ENCODE assay signal across 34 cellular contexts in the genomic region with DNA sequence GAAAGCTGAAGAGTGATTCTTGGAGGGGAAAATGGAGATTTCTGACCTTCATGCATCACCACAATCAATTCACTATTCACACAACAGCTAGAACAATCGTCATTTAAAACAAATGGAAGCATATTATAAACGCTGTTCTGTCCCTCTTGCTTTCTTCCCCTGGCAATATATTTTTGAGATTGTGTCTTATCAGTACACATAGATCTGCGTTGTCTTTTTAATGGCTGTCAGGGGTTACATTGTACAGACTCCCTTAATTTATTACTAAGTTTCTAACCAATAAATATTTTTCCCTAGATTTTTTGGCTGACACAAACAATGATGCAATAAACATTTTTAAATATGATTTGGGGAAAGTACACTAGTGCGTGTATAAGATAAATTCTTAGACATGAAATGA.
"Had no signal": no experiment of that assay in that cellular context is flagged by ENCODE, and none has a peak within 500 bp of the region (broad histone marks: within the 10 kb centered on the region; RNA-seq: fewer than 3 reads in every experiment).

No MANE protein-coding gene starts in this region.

- H3K4me3 Mint-ChIP-seq: activated B cell treated with CpG ODN at 0.5 μM for 24 hours; activated CD8-positive, alpha-beta T cell treated with anti-CD3 and anti-CD28 coated beads for 36 hours; activated naive CD8-positive, alpha-beta T cell; activated T-cell treated with anti-CD3 and anti-CD28 coated beads, Interleukin-2, amount 50 U/mL, for 72 hours; activated T-helper 17 cell treated with anti-CD3 and anti-CD28 coated beads, Interleukin-2, amount 50 U/mL, for 72 hours; endodermal cell; T-helper 17 cell; T-helper 2 cell treated with Interferon-gamma antibody and Interleukin-4, amounts not matched to agents 5 μg/mL and 100 μg/mL, for 36 hours had no signal

- H3K4me3 ChIP-seq: body of pancreas, esophagus muscularis mucosa, gastrocnemius medialis, heart left ventricle had no signal

- H3K27ac ChIP-seq: body of pancreas, esophagus muscularis mucosa, foreskin keratinocyte, gastrocnemius medialis, heart left ventricle, WERI-Rb-1 had no signal

- H3K27me3 Mint-ChIP-seq: activated B cell treated with CpG ODN at 0.5 μM for 24 hours; activated CD8-positive, alpha-beta T cell treated with anti-CD3 and anti-CD28 coated beads for 36 hours; activated naive CD8-positive, alpha-beta T cell; activated T-helper 17 cell treated with anti-CD3 and anti-CD28 coated beads, Interleukin-2, amount 50 U/mL, for 72 hours; T-helper 17 cell had no signal

- H3K36me3 Mint-ChIP-seq: activated naive CD8-positive, alpha-beta T cell had no signal

- H3K4me1 ChIP-seq: body of pancreas, esophagus muscularis mucosa, foreskin keratinocyte, gastrocnemius medialis, heart left ventricle had no signal

- H3K9me3 Mint-ChIP-seq: endodermal cell had no signal

- H3K36me3 ChIP-seq: esophagus muscularis mucosa, gastrocnemius medialis, heart left ventricle, WERI-Rb-1 had no signal

- H3K27me3 ChIP-seq: body of pancreas, esophagus muscularis mucosa, foreskin keratinocyte, gastrocnemius medialis, heart left ventricle had no signal

- H3K27ac Mint-ChIP-seq: activated B cell treated with CpG ODN at 0.5 μM for 24 hours; activated CD8-positive, alpha-beta T cell treated with anti-CD3 and anti-CD28 coated beads for 36 hours; activated naive CD8-positive, alpha-beta T cell; activated T-cell treated with anti-CD3 and anti-CD28 coated beads, Interleukin-2, amount 50 U/mL, for 72 hours; activated T-helper 17 cell treated with anti-CD3 and anti-CD28 coated beads, Interleukin-2, amount 50 U/mL, for 72 hours; endodermal cell; T-helper 17 cell; T-helper 2 cell treated with Interferon-gamma antibody and Interleukin-4, amounts not matched to agents 5 μg/mL and 100 μg/mL, for 36 hours had no signal

- H3K9me3 ChIP-seq: body of pancreas, esophagus muscularis mucosa, gastrocnemius medialis, heart left ventricle had no signal

- H3K4me1 Mint-ChIP-seq: activated B cell treated with CpG ODN at 0.5 μM for 24 hours; activated T-helper 17 cell treated with anti-CD3 and anti-CD28 coated beads, Interleukin-2, amount 50 U/mL, for 72 hours; endodermal cell; T-helper 17 cell had no signal

- DNase-seq: activated B cell treated with CpG ODN at 0.5 μM for 24 hours; activated CD4-positive, alpha-beta T cell treated with anti-CD3 and anti-CD28 coated beads for 48 hours; activated CD4-positive, alpha-beta T cell treated with anti-CD3 and anti-CD28 coated beads, Interleukin-2, amount 50 U/mL, for 1 hour; activated CD4-positive, alpha-beta T cell treated with anti-CD3 and anti-CD28 coated beads, Interleukin-2, amount 50 U/mL, for 48 hours; activated CD8-positive, alpha-beta memory T cell treated with anti-CD3 and anti-CD28 coated beads for 24 hours; activated CD8-positive, alpha-beta T cell treated with anti-CD3 and anti-CD28 coated beads for 36 hours; activated effector memory CD4-positive, alpha-beta T cell treated with Interleukin-2 at 50 U/mL for 16 hours; activated gamma-delta T cell treated with Interleukin-2 at 50 U/mL for 16 hours; activated naive CD4-positive, alpha-beta T cell treated with anti-CD3 and anti-CD28 coated beads, Interleukin-2, amount 50 U/mL, for 16 hours; activated naive CD4-positive, alpha-beta T cell treated with Interleukin-2 at 50 U/mL for 16 hours; activated T-cell treated with anti-CD3 and anti-CD28 coated beads, Interleukin-2, amount 50 U/mL, for 1 hour; activated T-cell treated with anti-CD3 and anti-CD28 coated beads, Interleukin-2, amount 50 U/mL, for 72 hours; amygdala; aorta; body of pancreas; caudate nucleus; cortex of kidney; effector memory CD4-positive, alpha-beta T cell; endodermal cell; erythroblast; foreskin keratinocyte; gastrocnemius medialis; glutamatergic neuron; heart left ventricle; T-helper 1 cell; T-helper 17 cell; T1000; WERI-Rb-1 had no signal

- ATAC-seq: activated CD4-positive, CD25-positive, alpha-beta regulatory T cell treated with anti-CD3 and anti-CD28 coated beads, Interleukin-2, amount 50 U/mL, for 24 hours; activated CD8-positive, alpha-beta T cell treated with anti-CD3 and anti-CD28 coated beads for 36 hours; activated T-cell treated with anti-CD3 and anti-CD28 coated beads, Interleukin-2, amount 50 U/mL, for 72 hours; activated T-helper 17 cell treated with anti-CD3 and anti-CD28 coated beads, Interleukin-2, amount 50 U/mL, for 72 hours; body of pancreas; foreskin keratinocyte; gastrocnemius medialis; heart left ventricle; T-helper 17 cell had no signal

- FAIRE-seq: colon had no signal
